In the genomic region with DNA sequence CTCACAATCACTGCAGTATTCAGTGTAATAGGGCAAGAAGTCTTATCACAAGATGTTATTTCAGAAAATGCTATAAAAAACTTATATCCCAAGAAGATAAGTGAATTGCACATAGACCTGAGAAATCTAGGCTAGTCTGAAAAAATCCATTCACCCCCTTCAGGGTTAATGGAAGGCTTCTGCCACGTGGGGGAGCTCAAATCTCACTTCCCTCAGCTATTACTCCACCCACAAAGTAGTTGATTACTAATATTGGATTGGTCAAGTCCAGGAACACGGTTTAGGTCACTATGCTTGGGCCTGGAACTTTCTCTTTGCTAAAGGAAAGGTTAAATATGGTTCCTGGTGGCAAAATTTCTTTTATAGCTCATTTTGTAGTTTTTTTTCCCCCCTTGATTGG, we compare ENCODE assay signal across 8 cellular contexts. TPM values are rescaled to one million over a fixed set of nuclear protein-coding genes. Genes with fewer than 3 reads are reported as not detected.
DNase-seq lines count a peak whose midpoint lies in the region; ATAC-seq and TF ChIP-seq lines count a peak whose summit lies in the region.

No MANE protein-coding gene starts in this region.

- H3K27ac Mint-ChIP-seq in T-helper 2 cell treated with Interferon-gamma antibody and Interleukin-4, amounts not matched to agents 5 μg/mL and 100 μg/mL, for 36 hours, result no peak overlapping the region

- ATAC-seq in GM21423 (IDR thresholded peaks at IDR 0.05; ENCODE audit: unreplicated experiment) (peak; percentile 99), HG03469 (IDR thresholded peaks at IDR 0.05; ENCODE audit: unreplicated experiment) (peak; percentile 98)

- no peak overlapping the region for H3K4me3 Mint-ChIP-seq in T-helper 2 cell treated with Interferon-gamma antibody and Interleukin-4, amounts not matched to agents 5 μg/mL and 100 μg/mL, for 36 hours

- POLR2A ChIA-PET in RWPE1 (lab: Yijun Ruan, JAX; ENCODE audit: low non-redundant PET), result no interaction called here

- H3K27me3 Mint-ChIP-seq in T-helper 2 cell treated with Interferon-gamma antibody and Interleukin-4, amounts not matched to agents 5 μg/mL and 100 μg/mL, for 36 hours (ENCODE audit: low read depth), result peaks cover 2% of the 10 kb centered on the region

- CTCF ChIA-PET in RWPE1 (lab: Yijun Ruan, JAX), result interaction anchor here (0.6 to 1.2 kb wide), 5 partner anchors 23 to 772 kb away, joined by 3 to 5 read pairs (median 3); no protein-coding TSS in a partner anchor

- H3K27ac ChIP-seq in RWPE1, result no peak overlapping the region

- DNase-seq in activated naive CD4-positive, alpha-beta T cell treated with Interleukin-2 at 50 U/mL for 16 hours, result peak; percentile 18
- DNase-seq in activated naive CD4-positive, alpha-beta T cell treated with anti-CD3 and anti-CD28 coated beads, Interleukin-2, amount 50 U/mL, for 16 hours, result no peak
- peak; percentile 78 for DNase-seq in RWPE1 (ENCODE audit: low spot score)
- DNase-seq in epidermal melanocyte (ENCODE audit: insufficient read length, low spot score), result peak; percentile 35
- DNase-seq in pulmonary artery endothelial cell (ENCODE audit: low read depth, low spot score), result peak; percentile 27
- DNase-seq in T-helper 2 cell treated with Interferon-gamma antibody and Interleukin-4, amounts not matched to agents 5 μg/mL and 100 μg/mL, for 36 hours (ENCODE audit: low spot score), result no peak

- H3K4me1 Mint-ChIP-seq in T-helper 2 cell treated with Interferon-gamma antibody and Interleukin-4, amounts not matched to agents 5 μg/mL and 100 μg/mL, for 36 hours (ENCODE audit: low read depth), result no peaks in the 10 kb centered on the region

- no peaks in the 10 kb centered on the region for H3K36me3 Mint-ChIP-seq in T-helper 2 cell treated with Interferon-gamma antibody and Interleukin-4, amounts not matched to agents 5 μg/mL and 100 μg/mL, for 36 hours (ENCODE audit: low read depth)

- peak; percentile 47; the same call in 1 of the 2 replicates for TF ChIP-seq CTCF in RWPE1 (conservative IDR thresholded peaks at IDR 0.05; ENCODE audit: low read depth)

- no peaks in the 10 kb centered on the region for H3K9me3 Mint-ChIP-seq in T-helper 2 cell treated with Interferon-gamma antibody and Interleukin-4, amounts not matched to agents 5 μg/mL and 100 μg/mL, for 36 hours

RNA-seq across cellular contexts. Expression of a gene that starts 51.2 kb away (rescaled TPM):
- 5.1 and 15.3 TPM in 2 replicates for total RNA-seq in pulmonary artery endothelial cell

Comparison
In these comparisons a context has a peak if more than half of its experiments do, and no peak if none do; other contexts are left out.
1. DNase-seq: peak in activated naive CD4-positive, alpha-beta T cell treated with Interleukin-2 at 50 U/mL for 16 hours (single experiment), RWPE1 (single experiment), epidermal melanocyte (single experiment) and pulmonary artery endothelial cell (single experiment); none in activated naive CD4-positive, alpha-beta T cell treated with anti-CD3 and anti-CD28 coated beads, Interleukin-2, amount 50 U/mL, for 16 hours (single experiment) and T-helper 2 cell treated with Interferon-gamma antibody and Interleukin-4, amounts not matched to agents 5 μg/mL and 100 μg/mL, for 36 hours (single experiment).